ENCODE assay signal across 10 cellular contexts in genomic region chr21:25563399-25564116, GRCh38. TPM values are rescaled to one million over a fixed set of nuclear protein-coding genes. Genes with fewer than 3 reads are reported as not detected.
DNase-seq lines count a peak whose midpoint lies in the region; ATAC-seq and TF ChIP-seq lines count a peak whose summit lies in the region.
"Had no signal": no experiment of that assay in that cellular context is flagged by ENCODE, and none has a peak within 500 bp of the region (broad histone marks: within the 10 kb centered on the region; RNA-seq: fewer than 3 reads in every experiment).

No MANE protein-coding gene starts in this region.

- no peaks in the 10 kb centered on the region for H3K27me3 Mint-ChIP-seq in T-helper 1 cell treated with Interleukin-12 subunit alpha and Interleukin-12 subunit beta and Interleukin-4 antibody, amounts not matched to agents 30 μg/mL and 1 μg/mL, for 36 hours (ENCODE audit: low read depth)
- H3K27me3 Mint-ChIP-seq in neural progenitor cell (ENCODE audit: insufficient read depth, low read depth) = peaks cover 14% of the 10 kb centered on the region

- H3K27ac Mint-ChIP-seq in T-helper 1 cell treated with Interleukin-12 subunit alpha and Interleukin-12 subunit beta and Interleukin-4 antibody, amounts not matched to agents 30 μg/mL and 1 μg/mL, for 36 hours = peak overlapping the region; percentile 74
- H3K27ac Mint-ChIP-seq in neural progenitor cell = no peak overlapping the region

- no peak for TF ChIP-seq POLR2A in stomach (IDR thresholded peaks at IDR 0.05)

- peaks cover 64% of the 10 kb centered on the region for H3K4me1 Mint-ChIP-seq in T-helper 1 cell treated with Interleukin-12 subunit alpha and Interleukin-12 subunit beta and Interleukin-4 antibody, amounts not matched to agents 30 μg/mL and 1 μg/mL, for 36 hours (ENCODE audit: low read depth)
- H3K4me1 Mint-ChIP-seq in neural progenitor cell = peaks cover 7% of the 10 kb centered on the region

- no peaks in the 10 kb centered on the region for H3K9me3 Mint-ChIP-seq in T-helper 1 cell treated with Interleukin-12 subunit alpha and Interleukin-12 subunit beta and Interleukin-4 antibody, amounts not matched to agents 30 μg/mL and 1 μg/mL, for 36 hours
- peaks cover 9% of the 10 kb centered on the region for H3K9me3 Mint-ChIP-seq in neural progenitor cell

- H3K27ac ChIP-seq in DOHH2 (ENCODE audit: low read depth, low read length) (peak overlapping the region; percentile 78), hepatocyte (no peak overlapping the region), stomach (no peak overlapping the region), neural progenitor cell (no peak overlapping the region)
- H3K27ac ChIP-seq: coronary artery had no signal

- H3K9me3 ChIP-seq in DOHH2 (ENCODE audit: control insufficient read depth, insufficient read depth, low read length) = no peaks in the 10 kb centered on the region
- no peaks in the 10 kb centered on the region for H3K9me3 ChIP-seq in hepatocyte (ENCODE audit: low read depth)
- H3K9me3 ChIP-seq in stomach = no peaks in the 10 kb centered on the region
- no peaks in the 10 kb centered on the region for H3K9me3 ChIP-seq in neural progenitor cell (ENCODE audit: low read depth)

- H3K9ac ChIP-seq in neural progenitor cell = no peak overlapping the region

- peak; percentile 24 for ATAC-seq in HG02678 (IDR thresholded peaks at IDR 0.05; ENCODE audit: unreplicated experiment)

- H3K4me3 ChIP-seq in DOHH2 (ENCODE audit: low read length) (peak overlapping the region; percentile 84), hepatocyte (no peak overlapping the region), stomach (peak overlapping the region in 1 of 4 donors; percentile 53), neural progenitor cell (no peak overlapping the region)

- no peaks in the 10 kb centered on the region for H4K20me1 ChIP-seq in DOHH2 (ENCODE audit: control insufficient read depth, insufficient read depth, low read depth, low read length)
- no peaks in the 10 kb centered on the region for H4K20me1 ChIP-seq in hepatocyte (ENCODE audit: insufficient read depth, poor library complexity, severe bottlenecking)
- H4K20me1 ChIP-seq in neural progenitor cell (ENCODE audit: low read depth) = no peaks in the 10 kb centered on the region

- TF ChIP-seq EP300 in stomach (IDR thresholded peaks at IDR 0.05) = no peak

- H3K36me3 ChIP-seq in DOHH2 (ENCODE audit: control insufficient read depth, low read length) (peaks cover 52% of the 10 kb centered on the region), hepatocyte (replicated peaks; ENCODE audit: insufficient read depth, low read depth) (no peaks in the 10 kb centered on the region), stomach (peaks cover 0 to 4% (median 0%) of the 10 kb centered on the region in 4 donors), neural progenitor cell (no peaks in the 10 kb centered on the region)

- H3K36me3 Mint-ChIP-seq in T-helper 1 cell treated with Interleukin-12 subunit alpha and Interleukin-12 subunit beta and Interleukin-4 antibody, amounts not matched to agents 30 μg/mL and 1 μg/mL, for 36 hours (ENCODE audit: low read depth) = peaks cover 30% of the 10 kb centered on the region
- H3K36me3 Mint-ChIP-seq in neural progenitor cell = peaks cover 26% of the 10 kb centered on the region

- H3K9me2 ChIP-seq in DOHH2 (replicated peaks; ENCODE audit: control insufficient read depth, low read length) (no peaks in the 10 kb centered on the region), hepatocyte (replicated peaks; ENCODE audit: insufficient read depth) (no peaks in the 10 kb centered on the region)

- H3K4me1 ChIP-seq in DOHH2 (ENCODE audit: control insufficient read depth, low read length) = peaks cover 74% of the 10 kb centered on the region
- H3K4me1 ChIP-seq in hepatocyte (ENCODE audit: insufficient read depth) = no peaks in the 10 kb centered on the region
- H3K4me1 ChIP-seq in stomach = peaks cover 0 to 14% (median 10%) of the 10 kb centered on the region in 4 donors
- H3K4me1 ChIP-seq in neural progenitor cell = peaks cover 6% of the 10 kb centered on the region

- TF ChIP-seq CTCF in DOHH2 (IDR thresholded peaks at IDR 0.05; ENCODE audit: low read depth, low read length, poor library complexity, severe bottlenecking) (no peak), hepatocyte (IDR thresholded peaks at IDR 0.05; ENCODE audit: poor library complexity) (no peak), stomach (IDR thresholded peaks at IDR 0.05) (no peak), neural progenitor cell (IDR thresholded peaks at IDR 0.05) (no peak)

- H3K27me3 ChIP-seq in DOHH2 (ENCODE audit: control insufficient read depth, low read length) (no peaks in the 10 kb centered on the region), hepatocyte (no peaks in the 10 kb centered on the region), stomach (no peaks in the 10 kb centered on the region), neural progenitor cell (peaks cover 35% of the 10 kb centered on the region)

- DNase-seq in hepatocyte (ENCODE audit: low spot score) (no peak), stomach (no peak), posterior vena cava (ENCODE audit: low spot score) (no peak), neural progenitor cell (ENCODE audit: low spot score) (no peak), NCI-H69 (lab: John Stamatoyannopoulos, UW) (no peak)
- DNase-seq: NCI-H526 treated with DMSO at 0.1 percent for 48 hours had no signal

- whole genome bisulfite sequencing in hepatocyte (ENCODE audit: low lambda C conversion rate, missing lambda C conversion rate) = 88% methylated on average over 3 of the region's 3 CpGs
- 67 to 75% (median 72%) methylated on average over 3 of the region's 3 CpGs for WGBS in stomach, 5 donors

- intact Hi-C loops in stomach (cut with DNase I; ENCODE audit: low total_unique reads) (no loop called here), posterior vena cava (cut with DNase I) (no loop called here)

- H3K4me3 Mint-ChIP-seq in T-helper 1 cell treated with Interleukin-12 subunit alpha and Interleukin-12 subunit beta and Interleukin-4 antibody, amounts not matched to agents 30 μg/mL and 1 μg/mL, for 36 hours = peak overlapping the region; percentile 88
- H3K4me3 Mint-ChIP-seq in neural progenitor cell = no peak overlapping the region

- H3F3A ChIP-seq in DOHH2 (ENCODE audit: control insufficient read depth, insufficient read depth) (no peaks in the 10 kb centered on the region; the same call in 1 of the 2 replicates), neural progenitor cell (ENCODE audit: low read depth) (no peaks in the 10 kb centered on the region)

- peaks cover 65% of the 10 kb centered on the region for H3K79me2 ChIP-seq in DOHH2 (ENCODE audit: control insufficient read depth, low read length)
- no peaks in the 10 kb centered on the region for H3K79me2 ChIP-seq in hepatocyte
- H3K79me2 ChIP-seq in neural progenitor cell (ENCODE audit: low read depth) = no peaks in the 10 kb centered on the region

- H3K4me2 ChIP-seq in DOHH2 (ENCODE audit: low read length) (peak overlapping the region; percentile 76), hepatocyte (peak overlapping the region; percentile 95), neural progenitor cell (no peak overlapping the region)

- no peak overlapping the region for H2AFZ ChIP-seq in hepatocyte
- no peak overlapping the region for H2AFZ ChIP-seq in neural progenitor cell (replicated peaks)

RNA-seq across cellular contexts. Expression of gene MRPL39, which starts 43.7 kb away (rescaled TPM):
- total RNA-seq in hepatocyte (22.8 and 27.4 TPM in 2 replicates), stomach (10 to 100 TPM in 2 of 5 donors, 1 to 10 TPM in 2, not detected in 1; 2.9 to 65.6 (median 20.2) TPM), posterior vena cava (10 to 100 TPM; 17.0 to 23.7 TPM), neural progenitor cell (ENCODE audit: low replicate concordance) (35.5 and 63.1 TPM in 2 replicates)
- polyA plus RNA-seq in hepatocyte (43.0 and 47.0 TPM in 2 replicates), stomach (10 to 100 TPM; 30.9 to 33.7 (median 31.5) TPM)
